In genomic region chr2:99827296-99827999, GRCh38 we compare ENCODE assay signal across 14 cellular contexts.
A peak's percentile ranks its signal among the peaks of the same experiment; 100 is the strongest.
DNase-seq lines count a peak whose midpoint lies in the region; ATAC-seq and TF ChIP-seq lines count a peak whose summit lies in the region.
"Had no signal": no experiment of that assay in that cellular context is flagged by ENCODE, and none has a peak within 500 bp of the region (broad histone marks: within the 10 kb centered on the region; RNA-seq: fewer than 3 reads in every experiment).

No MANE protein-coding gene starts in this region.

- H3K9me3 Mint-ChIP-seq in activated naive CD4-positive, alpha-beta T cell treated with anti-CD3 and anti-CD28 coated beads, Interleukin-2, amount 10 ng/mL, durations not matched to agents 7 days and 5 days, result peaks cover 3% of the 10 kb centered on the region
- peaks cover 8% of the 10 kb centered on the region for H3K9me3 Mint-ChIP-seq in activated CD8-positive, alpha-beta T cell treated with anti-CD3 and anti-CD28 coated beads, Interleukin-2, amount 10 ng/mL, durations not matched to agents 7 days and 5 days (ENCODE audit: insufficient read depth)
- H3K9me3 Mint-ChIP-seq in stimulated activated effector memory CD8-positive, alpha-beta T cell treated with anti-CD3 and anti-CD28 coated beads, Interleukin-12 subunit alpha, Interleukin-12 subunit beta, amount 100 ng/mL, for 72 hours, result no peaks in the 10 kb centered on the region
- H3K9me3 Mint-ChIP-seq: activated T-helper 2 cell treated with anti-CD3 and anti-CD28 coated beads, Interferon-gamma antibody, Interleukin-2, Interleukin-4, amounts not matched to agents 10 μg/mL and 5 μg/mL and 100 μg/mL, durations not matched to agents 14 hours and 24 hours and 36 hours; H9 had no signal

- peaks cover 6% of the 10 kb centered on the region for H3K36me3 Mint-ChIP-seq in activated naive CD4-positive, alpha-beta T cell treated with anti-CD3 and anti-CD28 coated beads, Interleukin-2, amount 10 ng/mL, durations not matched to agents 7 days and 5 days
- H3K36me3 Mint-ChIP-seq in activated CD8-positive, alpha-beta T cell treated with anti-CD3 and anti-CD28 coated beads, Interleukin-2, amount 10 ng/mL, durations not matched to agents 7 days and 5 days (ENCODE audit: low read depth), result peaks cover 11% of the 10 kb centered on the region
- no peaks in the 10 kb centered on the region for H3K36me3 Mint-ChIP-seq in stimulated activated effector memory CD8-positive, alpha-beta T cell treated with anti-CD3 and anti-CD28 coated beads, Interleukin-12 subunit alpha, Interleukin-12 subunit beta, amount 100 ng/mL, for 72 hours

- intact Hi-C loops in colonic mucosa (cut with DNase I), result no loop called here

- peaks cover 3% of the 10 kb centered on the region for H3K27me3 Mint-ChIP-seq in activated naive CD4-positive, alpha-beta T cell treated with anti-CD3 and anti-CD28 coated beads, Interleukin-2, amount 10 ng/mL, durations not matched to agents 7 days and 5 days
- no peaks in the 10 kb centered on the region for H3K27me3 Mint-ChIP-seq in activated CD8-positive, alpha-beta T cell treated with anti-CD3 and anti-CD28 coated beads, Interleukin-2, amount 10 ng/mL, durations not matched to agents 7 days and 5 days (ENCODE audit: low read depth)

- no peak overlapping the region for H3K9ac ChIP-seq in colonic mucosa (ENCODE audit: low read depth in 2 of 2, low read length in 2 of 2)

- H3K36me3 ChIP-seq in colonic mucosa, result no peaks in the 10 kb centered on the region
- H3K36me3 ChIP-seq: lower lobe of right lung had no signal

- CTCF ChIA-PET in activated naive CD4-positive, alpha-beta T cell treated with anti-CD3 and anti-CD28 coated beads, Interleukin-2, amount 10 ng/mL, durations not matched to agents 7 days and 5 days (lab: Charles Lee), result no interaction called here
- CTCF ChIA-PET in activated CD8-positive, alpha-beta T cell treated with anti-CD3 and anti-CD28 coated beads, Interleukin-2, amount 10 ng/mL, durations not matched to agents 7 days and 5 days (lab: Charles Lee), result no interaction called here

- DNase-seq in activated naive CD4-positive, alpha-beta T cell treated with anti-CD3 and anti-CD28 coated beads, Interleukin-2, amount 10 ng/mL, durations not matched to agents 7 days and 5 days, result peak; percentile 53
- DNase-seq in activated naive CD4-positive, alpha-beta T cell treated with Interleukin-2 at 50 U/mL for 16 hours, result no peak
- peak; percentile 74 for DNase-seq in NB4 (ENCODE audit: low read depth)
- peak; percentile 29 for DNase-seq in activated CD8-positive, alpha-beta T cell treated with anti-CD3 and anti-CD28 coated beads, Interleukin-2, amount 10 ng/mL, durations not matched to agents 7 days and 5 days
- DNase-seq in stimulated activated effector memory CD8-positive, alpha-beta T cell treated with anti-CD3 and anti-CD28 coated beads, Interleukin-12 subunit alpha, Interleukin-12 subunit beta, amount 100 ng/mL, for 72 hours (ENCODE audit: low spot score in 2 of 2), result no peak
- DNase-seq in colonic mucosa, result no peak
- no peak for DNase-seq in NCI-H69 (lab: John Stamatoyannopoulos, UW)
- DNase-seq: activated CD4-positive, alpha-beta T cell treated with anti-CD3 and anti-CD28 coated beads, Interleukin-2, amount 50 U/mL, for 4 hours; Caco-2; H9; lower lobe of right lung; NCI-H1092 treated with DMSO at 0.1 percent for 48 hours had no signal

- H3K9me3 ChIP-seq in colonic mucosa, result no peaks in the 10 kb centered on the region
- H3K9me3 ChIP-seq: Caco-2, lower lobe of right lung had no signal

- H3K4me1 ChIP-seq in colonic mucosa, result no peaks in the 10 kb centered on the region
- H3K4me1 ChIP-seq: Caco-2, lower lobe of right lung had no signal

- H3K27me3 ChIP-seq in colonic mucosa, result no peaks in the 10 kb centered on the region

- peak; percentile 73 for ATAC-seq in activated CD8-positive, alpha-beta T cell treated with anti-CD3 and anti-CD28 coated beads, Interleukin-2, amount 10 ng/mL, durations not matched to agents 7 days and 5 days
- ATAC-seq in stimulated activated effector memory CD8-positive, alpha-beta T cell treated with anti-CD3 and anti-CD28 coated beads, Interleukin-12 subunit alpha, Interleukin-12 subunit beta, amount 100 ng/mL, for 72 hours, result peak; percentile 8
- ATAC-seq in GM21447 (IDR thresholded peaks at IDR 0.05; ENCODE audit: unreplicated experiment), result no peak

- H3K4me3 ChIP-seq in NB4 (ENCODE audit: low read depth, low read length) (no peak overlapping the region), colonic mucosa (no peak overlapping the region)
- H3K4me3 ChIP-seq: lower lobe of right lung had no signal

- POLR2A ChIA-PET in activated CD8-positive, alpha-beta T cell treated with anti-CD3 and anti-CD28 coated beads, Interleukin-2, amount 10 ng/mL, durations not matched to agents 7 days and 5 days (lab: Charles Lee), result interaction anchor here (0.5 to 0.8 kb wide), 2 partner anchors 60 to 294 kb away, joined by 3 read pairs; no protein-coding TSS in a partner anchor

- H3K27ac Mint-ChIP-seq in activated naive CD4-positive, alpha-beta T cell treated with anti-CD3 and anti-CD28 coated beads, Interleukin-2, amount 10 ng/mL, durations not matched to agents 7 days and 5 days, result peak overlapping the region; percentile 76
- peak overlapping the region; percentile 83 for H3K27ac Mint-ChIP-seq in activated CD8-positive, alpha-beta T cell treated with anti-CD3 and anti-CD28 coated beads, Interleukin-2, amount 10 ng/mL, durations not matched to agents 7 days and 5 days
- H3K27ac Mint-ChIP-seq in stimulated activated effector memory CD8-positive, alpha-beta T cell treated with anti-CD3 and anti-CD28 coated beads, Interleukin-12 subunit alpha, Interleukin-12 subunit beta, amount 100 ng/mL, for 72 hours, result no peak overlapping the region
- H3K27ac Mint-ChIP-seq: activated T-helper 2 cell treated with anti-CD3 and anti-CD28 coated beads, Interferon-gamma antibody, Interleukin-2, Interleukin-4, amounts not matched to agents 10 μg/mL and 5 μg/mL and 100 μg/mL, durations not matched to agents 14 hours and 24 hours and 36 hours; H9 had no signal

- H3K4me3 Mint-ChIP-seq in activated naive CD4-positive, alpha-beta T cell treated with anti-CD3 and anti-CD28 coated beads, Interleukin-2, amount 10 ng/mL, durations not matched to agents 7 days and 5 days, result no peak overlapping the region
- peak overlapping the region; percentile 2 for H3K4me3 Mint-ChIP-seq in activated CD8-positive, alpha-beta T cell treated with anti-CD3 and anti-CD28 coated beads, Interleukin-2, amount 10 ng/mL, durations not matched to agents 7 days and 5 days
- H3K4me3 Mint-ChIP-seq in stimulated activated effector memory CD8-positive, alpha-beta T cell treated with anti-CD3 and anti-CD28 coated beads, Interleukin-12 subunit alpha, Interleukin-12 subunit beta, amount 100 ng/mL, for 72 hours, result no peak overlapping the region
- H3K4me3 Mint-ChIP-seq: H9 had no signal

- TF ChIP-seq POLR2A in NB4 (IDR thresholded peaks at IDR 0.05; ENCODE audit: extremely low read depth, insufficient read length), result no peak

- peaks cover 21% of the 10 kb centered on the region for H3K4me1 Mint-ChIP-seq in activated naive CD4-positive, alpha-beta T cell treated with anti-CD3 and anti-CD28 coated beads, Interleukin-2, amount 10 ng/mL, durations not matched to agents 7 days and 5 days
- H3K4me1 Mint-ChIP-seq in activated CD8-positive, alpha-beta T cell treated with anti-CD3 and anti-CD28 coated beads, Interleukin-2, amount 10 ng/mL, durations not matched to agents 7 days and 5 days (ENCODE audit: low read depth), result peaks cover 21% of the 10 kb centered on the region
- H3K4me1 Mint-ChIP-seq in stimulated activated effector memory CD8-positive, alpha-beta T cell treated with anti-CD3 and anti-CD28 coated beads, Interleukin-12 subunit alpha, Interleukin-12 subunit beta, amount 100 ng/mL, for 72 hours, result peaks cover 4% of the 10 kb centered on the region

- TF ChIP-seq CTCF in NB4 (IDR thresholded peaks at IDR 0.05; ENCODE audit: low read depth, low read length) (no peak), colonic mucosa (IDR thresholded peaks at IDR 0.05) (no peak)

- H3K27ac ChIP-seq in colonic mucosa, result no peak overlapping the region
- H3K27ac ChIP-seq: lower lobe of right lung had no signal

Comparison
In these comparisons a context has a peak if more than half of its experiments do, and no peak if none do; other contexts are left out.
1. DNase-seq: peak in activated naive CD4-positive, alpha-beta T cell treated with anti-CD3 and anti-CD28 coated beads, Interleukin-2, amount 10 ng/mL, durations not matched to agents 7 days and 5 days (single experiment), NB4 (single experiment) and activated CD8-positive, alpha-beta T cell treated with anti-CD3 and anti-CD28 coated beads, Interleukin-2, amount 10 ng/mL, durations not matched to agents 7 days and 5 days (single experiment); none in activated naive CD4-positive, alpha-beta T cell treated with Interleukin-2 at 50 U/mL for 16 hours (single experiment), stimulated activated effector memory CD8-positive, alpha-beta T cell treated with anti-CD3 and anti-CD28 coated beads, Interleukin-12 subunit alpha, Interleukin-12 subunit beta, amount 100 ng/mL, for 72 hours (0 of 2), colonic mucosa (single experiment) and NCI-H69 (single experiment).